In genomic region chr10:124649209-124649608, GRCh38 we compare ENCODE assay signal across 8 cellular contexts.
DNase-seq lines count a peak whose midpoint lies in the region; ATAC-seq and TF ChIP-seq lines count a peak whose summit lies in the region.

No MANE protein-coding gene starts in this region.

- TF ChIP-seq POLR2A in sigmoid colon (IDR thresholded peaks at IDR 0.05), result no peak

- H3K9me3 ChIP-seq in sigmoid colon, result no peaks in the 10 kb centered on the region

- peaks cover 36% of the 10 kb centered on the region for H3K4me1 Mint-ChIP-seq in HFFc6 (ENCODE audit: low read depth)
- H3K4me1 Mint-ChIP-seq in activated CD4-positive, alpha-beta memory T cell treated with anti-CD3 and anti-CD28 coated beads for 36 hours (ENCODE audit: low read depth), result peaks cover 93% of the 10 kb centered on the region

- POLR2A ChIA-PET in activated CD4-positive, alpha-beta memory T cell treated with anti-CD3 and anti-CD28 coated beads for 36 hours (lab: Charles Lee), result interaction anchor here (0.7 to 3.1 kb wide), 7 partner anchors 22 to 69 kb away, joined by 3 to 28 read pairs (median 3); no protein-coding TSS in a partner anchor

- no peaks in the 10 kb centered on the region for H3K9me3 Mint-ChIP-seq in HFFc6
- H3K9me3 Mint-ChIP-seq in activated CD4-positive, alpha-beta memory T cell treated with anti-CD3 and anti-CD28 coated beads for 36 hours, result no peaks in the 10 kb centered on the region

- H3K27me3 Mint-ChIP-seq in HFFc6 (ENCODE audit: insufficient read depth), result no peaks in the 10 kb centered on the region; the same call in 1 of the 2 replicates
- H3K27me3 Mint-ChIP-seq in activated CD4-positive, alpha-beta memory T cell treated with anti-CD3 and anti-CD28 coated beads for 36 hours, result no peaks in the 10 kb centered on the region

- TF ChIP-seq EP300 in sigmoid colon (IDR thresholded peaks at IDR 0.05), result no peak

- peak; percentile 23; the same call in 1 of the 2 replicates for TF ChIP-seq CTCF in HFFc6 (IDR thresholded peaks at IDR 0.05)
- no peak for TF ChIP-seq CTCF in sigmoid colon (IDR thresholded peaks at IDR 0.05)

- no peaks in the 10 kb centered on the region for H3K27me3 ChIP-seq in sigmoid colon

- H3K4me3 ChIP-seq in sigmoid colon, result no peak overlapping the region

- intact Hi-C loops in activated CD4-positive, alpha-beta memory T cell treated with anti-CD3 and anti-CD28 coated beads for 36 hours (cut with micrococcal nuclease), result loop anchor here (2.0 to 5.0 kb wide), 3 partner anchors 22 to 268 kb away; no protein-coding TSS in a partner anchor
- intact Hi-C loops in sigmoid colon (cut with DNase I), result loop anchor here (5.0 kb wide), 1 partner anchor 38 kb away; no protein-coding TSS in a partner anchor

- CTCF ChIA-PET in activated CD4-positive, alpha-beta memory T cell treated with anti-CD3 and anti-CD28 coated beads for 36 hours (lab: Charles Lee), result interaction anchor here (0.7 to 5.7 kb wide), 11 partner anchors 10 to 96 kb away, joined by 3 to 39 read pairs (median 12); no protein-coding TSS in a partner anchor

- peak overlapping the region; percentile 58 to 85 (median 78) for H3K27ac ChIP-seq in sigmoid colon

- 52 to 69% methylated on average over 5 of the region's 5 CpGs for WGBS in sigmoid colon, 2 donors

- no peaks in the 10 kb centered on the region for H3K36me3 ChIP-seq in sigmoid colon

- DNase-seq in HFFc6 (no peak), globus pallidus (ENCODE audit: low spot score) (peak; percentile 86), sigmoid colon (peak; percentile 83), NCI-H1436 (lab: John Stamatoyannopoulos, UW) (no peak), NCI-H345 (lab: John Stamatoyannopoulos, UW) (no peak), NCI-H1092 treated with DMSO at 0.1 percent for 48 hours (lab: John Stamatoyannopoulos, UW) (no peak)
- DNase-seq in activated CD4-positive, alpha-beta memory T cell treated with anti-CD3 and anti-CD28 coated beads for 36 hours, result no peak

- ATAC-seq in GM21619 (IDR thresholded peaks at IDR 0.05; ENCODE audit: unreplicated experiment), result no peak

- H3K4me3 Mint-ChIP-seq in HFFc6, result no peak overlapping the region
- H3K4me3 Mint-ChIP-seq in activated CD4-positive, alpha-beta memory T cell treated with anti-CD3 and anti-CD28 coated beads for 36 hours, result no peak overlapping the region

- no peak overlapping the region; the same call in 1 of the 2 replicates for H3K27ac Mint-ChIP-seq in HFFc6
- peak overlapping the region; percentile 93 for H3K27ac Mint-ChIP-seq in activated CD4-positive, alpha-beta memory T cell treated with anti-CD3 and anti-CD28 coated beads for 36 hours

- H3K4me1 ChIP-seq in sigmoid colon, result peaks cover 0 to 71% (median 62%) of the 10 kb centered on the region in 4 donors

- no peaks in the 10 kb centered on the region for H3K36me3 Mint-ChIP-seq in HFFc6 (ENCODE audit: low read depth)
- peaks cover 2% of the 10 kb centered on the region for H3K36me3 Mint-ChIP-seq in activated CD4-positive, alpha-beta memory T cell treated with anti-CD3 and anti-CD28 coated beads for 36 hours

Comparison
In these comparisons a context has a peak if more than half of its experiments do, and no peak if none do; other contexts are left out.
1. DNase-seq: peak in globus pallidus (single experiment) and sigmoid colon (single experiment); none in HFFc6 (single experiment), activated CD4-positive, alpha-beta memory T cell treated with anti-CD3 and anti-CD28 coated beads for 36 hours (single experiment), NCI-H1436 (single experiment), NCI-H345 (single experiment) and NCI-H1092 treated with DMSO at 0.1 percent for 48 hours (single experiment).